In the genomic region with DNA sequence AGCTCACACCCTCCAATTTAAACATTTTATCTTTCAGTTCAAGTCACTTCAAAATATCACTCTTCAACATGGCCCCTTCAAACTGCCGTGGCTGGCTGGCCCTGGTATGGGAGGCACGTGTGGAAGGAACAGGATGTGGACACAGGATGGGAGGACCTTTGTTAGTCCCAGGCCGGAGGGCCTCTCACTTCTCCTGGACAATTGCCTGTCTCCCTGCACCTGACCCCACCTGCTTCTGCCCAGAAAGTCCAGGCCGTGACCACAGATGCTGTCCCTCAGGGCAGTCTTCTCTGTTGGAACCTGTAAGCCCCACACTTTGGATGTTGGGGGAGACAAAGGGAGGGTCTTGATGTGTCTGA, we compare ENCODE assay signal across 19 cellular contexts. TPM values are rescaled to one million over a fixed set of nuclear protein-coding genes. Genes with fewer than 3 reads are reported as not detected.
"Had no signal": no experiment of that assay in that cellular context is flagged by ENCODE, and none has a peak within 500 bp of the region (broad histone marks: within the 10 kb centered on the region; RNA-seq: fewer than 3 reads in every experiment).

No MANE protein-coding gene starts in this region.

- H3K27ac Mint-ChIP-seq: activated naive CD4-positive, alpha-beta T cell treated with anti-CD3 and anti-CD28 coated beads, Interleukin-2, amount 50 U/mL, for 72 hours; dendritic cell treated with granulocyte-macrophage colony-stimulating factor and Interleukin-4, amounts not matched to agents 40 ng/mL and 50 ng/mL, for 4 days; effector memory CD8-positive, alpha-beta T cell; mesothelial cell of epicardium; stimulated activated naive CD8-positive, alpha-beta T cell treated with anti-CD3 and anti-CD28 coated beads, Interleukin-15, Interleukin-2, amounts not matched to agents 100 ng/mL and 50 ng/mL, for 24 hours; T-cell had no signal

- H3K79me2 ChIP-seq: parathyroid adenoma had no signal

- FAIRE-seq: frontal cortex had no signal

- H3K4me1 ChIP-seq: lower lobe of right lung, parathyroid adenoma, suprapubic skin had no signal

- H3K4me1 Mint-ChIP-seq: central memory CD8-positive, alpha-beta T cell; mesothelial cell of epicardium; T-cell had no signal

- DNase-seq: activated effector memory CD4-positive, alpha-beta T cell treated with anti-CD3 and anti-CD28 coated beads, Interleukin-2, amount 50 U/mL, for 16 hours; activated T-cell treated with anti-CD3 and anti-CD28 coated beads, Interleukin-2, amount 50 U/mL, for 48 hours; effector memory CD8-positive, alpha-beta T cell; lower lobe of right lung; SK-N-SH; stimulated activated CD4-positive, alpha-beta T cell treated with anti-CD3 and anti-CD28 coated beads, Interleukin-2, amount 100 ng/mL, for 48 hours; T-cell; T-helper 9 cell had no signal

- H3K4me3 Mint-ChIP-seq: brain; central memory CD8-positive, alpha-beta T cell; dendritic cell treated with granulocyte-macrophage colony-stimulating factor and Interleukin-4, amounts not matched to agents 40 ng/mL and 50 ng/mL, for 4 days; effector memory CD8-positive, alpha-beta T cell; mesothelial cell of epicardium; stimulated activated naive CD8-positive, alpha-beta T cell treated with anti-CD3 and anti-CD28 coated beads, Interleukin-15, Interleukin-2, amounts not matched to agents 100 ng/mL and 50 ng/mL, for 24 hours; T-cell had no signal

- H3K27me3 ChIP-seq: suprapubic skin had no signal

- H3K4me3 ChIP-seq: lower lobe of right lung, suprapubic skin had no signal

- H3K4me2 ChIP-seq: SK-N-SH had no signal

- H3K27ac ChIP-seq: lower lobe of right lung, parathyroid adenoma, suprapubic skin had no signal

- H3K9me3 ChIP-seq: lower lobe of right lung, SK-N-SH, suprapubic skin had no signal

- H3K36me3 Mint-ChIP-seq: activated naive CD4-positive, alpha-beta T cell treated with anti-CD3 and anti-CD28 coated beads, Interleukin-2, amount 50 U/mL, for 72 hours; T-cell had no signal

- H3K9ac ChIP-seq: parathyroid adenoma, SK-N-SH had no signal

- H3K9me3 Mint-ChIP-seq: activated naive CD4-positive, alpha-beta T cell treated with anti-CD3 and anti-CD28 coated beads, Interleukin-2, amount 50 U/mL, for 72 hours; central memory CD8-positive, alpha-beta T cell; dendritic cell treated with granulocyte-macrophage colony-stimulating factor and Interleukin-4, amounts not matched to agents 40 ng/mL and 50 ng/mL, for 4 days; effector memory CD8-positive, alpha-beta T cell; stimulated activated naive CD8-positive, alpha-beta T cell treated with anti-CD3 and anti-CD28 coated beads, Interleukin-15, Interleukin-2, amounts not matched to agents 100 ng/mL and 50 ng/mL, for 24 hours; T-cell had no signal

- H2AFZ ChIP-seq: parathyroid adenoma had no signal

RNA-seq across cellular contexts. Expression of a gene that starts 19.4 kb away (rescaled TPM):
- total RNA-seq: activated naive CD4-positive, alpha-beta T cell treated with anti-CD3 and anti-CD28 coated beads, Interleukin-2, amount 50 U/mL, for 72 hours; epithelial cell of proximal tubule had no signal

RNA-seq across cellular contexts. Expression of a gene that starts 40.4 kb away (rescaled TPM):
- total RNA-seq: activated naive CD4-positive, alpha-beta T cell treated with anti-CD3 and anti-CD28 coated beads, Interleukin-2, amount 50 U/mL, for 72 hours; skeletal muscle tissue had no signal
